In genomic region chr12:110502449-110502738, GRCh38 we compare ENCODE assay signal across 8 cellular contexts. TPM values are rescaled to one million over a fixed set of nuclear protein-coding genes. Genes with fewer than 3 reads are reported as not detected.
DNase-seq lines count a peak whose midpoint lies in the region; ATAC-seq and TF ChIP-seq lines count a peak whose summit lies in the region.

No MANE protein-coding gene starts in this region.

- ATAC-seq in HG03175 (IDR thresholded peaks at IDR 0.05; ENCODE audit: unreplicated experiment) (peak; percentile 11), GM18517 (IDR thresholded peaks at IDR 0.05; ENCODE audit: unreplicated experiment) (no peak), HG03469 (IDR thresholded peaks at IDR 0.05; ENCODE audit: unreplicated experiment) (no peak)

- H3K27me3 ChIP-seq in CD4-positive, alpha-beta memory T cell (ENCODE audit: insufficient read depth, low read length): no peaks in the 10 kb centered on the region

- H3K4me3 ChIP-seq in CD4-positive, alpha-beta memory T cell (ENCODE audit: low read length in 2 of 2): peak overlapping the region; percentile 37
- peak overlapping the region; percentile 87 for H3K4me3 ChIP-seq in astrocyte of the cerebellum (ENCODE audit: low read depth, low read length)

- no peaks in the 10 kb centered on the region for H3K36me3 ChIP-seq in CD4-positive, alpha-beta memory T cell (ENCODE audit: insufficient read depth, low read length)

- peak overlapping the region; percentile 94 for H3K27ac ChIP-seq in CD4-positive, alpha-beta memory T cell (ENCODE audit: low read depth, low read length)

- peak overlapping the region; percentile 96 to 99 (median 98) for H3K4me3 Mint-ChIP-seq in CD4-positive, alpha-beta memory T cell
- H3K4me3 Mint-ChIP-seq in mesothelial cell of epicardium: peak overlapping the region; percentile 98

- no peak for TF ChIP-seq CTCF in astrocyte of the cerebellum (IDR thresholded peaks at IDR 0.05; ENCODE audit: low read depth, low read length, missing control alignments)
- no peak for TF ChIP-seq CTCF in mesothelial cell of epicardium (IDR thresholded peaks at IDR 0.05; ENCODE audit: unreplicated experiment)

- POLR2A ChIA-PET in CD4-positive, alpha-beta memory T cell (lab: Charles Lee; ENCODE audit: partially characterized antibody): interaction anchor here (0.6 to 5.0 kb wide), 20 partner anchors 10 to 498 kb away, joined by 3 to 74 read pairs (median 4); partner anchors contain the start of genes ARPC3, ATP2A2, FAM216A and GPN3

- DNase-seq in CD4-positive, alpha-beta memory T cell: no peak
- DNase-seq in astrocyte of the cerebellum (ENCODE audit: low read depth) (no peak), mesothelial cell of epicardium (ENCODE audit: low spot score in 2 of 2, unreplicated experiment in 2 of 2) (no peak), DMS79 (lab: John Stamatoyannopoulos, UW) (no peak)
- no peak for DNase-seq in stimulated activated CD8-positive, alpha-beta memory T cell treated with anti-CD3 and anti-CD28 coated beads, Interleukin-4, amount 100 ng/mL, for 48 hours

- peaks cover 20 to 44% (median 30%) of the 10 kb centered on the region in 4 donors for H3K4me1 Mint-ChIP-seq in CD4-positive, alpha-beta memory T cell
- peaks cover 31% of the 10 kb centered on the region for H3K4me1 Mint-ChIP-seq in mesothelial cell of epicardium

- H3K27me3 Mint-ChIP-seq in CD4-positive, alpha-beta memory T cell: no peaks in the 10 kb centered on the region
- H3K27me3 Mint-ChIP-seq in mesothelial cell of epicardium (ENCODE audit: low read depth): no peaks in the 10 kb centered on the region

- H3K36me3 Mint-ChIP-seq in CD4-positive, alpha-beta memory T cell: peaks cover 0 to 12% of the 10 kb centered on the region in 2 donors
- H3K36me3 Mint-ChIP-seq in mesothelial cell of epicardium: peaks cover 2% of the 10 kb centered on the region

- peak overlapping the region; percentile 95 to 99 (median 97) for H3K27ac Mint-ChIP-seq in CD4-positive, alpha-beta memory T cell
- peak overlapping the region; percentile 97 for H3K27ac Mint-ChIP-seq in mesothelial cell of epicardium

- CTCF ChIA-PET in CD4-positive, alpha-beta memory T cell (lab: Charles Lee; ENCODE audit: partially characterized antibody): interaction anchor here (1.0 to 7.2 kb wide), 4 partner anchors 11 to 99 kb away, joined by 4 to 43 read pairs (median 11); partner anchors contain the start of genes ARPC3, FAM216A and GPN3

- intact Hi-C loops in CD4-positive, alpha-beta memory T cell (cut with micrococcal nuclease): loop anchor here (1.0 to 5.0 kb wide), 8 partner anchors 9 to 385 kb away; partner anchors contain the start of genes ARPC3, ATP2A2, FAM216A and GPN3

- H3K9me3 ChIP-seq in CD4-positive, alpha-beta memory T cell (ENCODE audit: control insufficient read depth in 1 of 2, low read length in 2 of 2): no peaks in the 10 kb centered on the region

- peaks cover 0 to 2% (median 0%) of the 10 kb centered on the region in 8 donors for H3K9me3 Mint-ChIP-seq in CD4-positive, alpha-beta memory T cell
- H3K9me3 Mint-ChIP-seq in mesothelial cell of epicardium: peaks cover 6% of the 10 kb centered on the region

- H3K4me1 ChIP-seq in CD4-positive, alpha-beta memory T cell (ENCODE audit: insufficient read depth, low read length): peaks cover 35% of the 10 kb centered on the region

- in situ Hi-C loops in astrocyte of the cerebellum (cut with HindIII; ENCODE audit: low sequenced_read_pairs): loop anchor here (5.0 kb wide), 1 partner anchor 35 kb away; no protein-coding TSS in a partner anchor

RNA-seq across cellular contexts. Expression of gene RAD9B, which starts 0.3 kb away (rescaled TPM):
- 1 to 10 TPM; 1.1 to 2.1 TPM for total RNA-seq in CD4-positive, alpha-beta memory T cell
- under 1 TPM; 0.19 to 0.64 TPM for polyA plus RNA-seq in CD4-positive, alpha-beta memory T cell
- total RNA-seq in mesothelial cell of epicardium: 0.51 to 0.73 TPM (median 0.54 TPM) in 3 replicates

RNA-seq across cellular contexts. Expression of gene VPS29, which starts 0.5 kb away (rescaled TPM):
- total RNA-seq in CD4-positive, alpha-beta memory T cell: 100 to 1,000 TPM; 117 to 121 TPM
- 100 to 1,000 TPM; 164 to 237 TPM for polyA plus RNA-seq in CD4-positive, alpha-beta memory T cell
- 71.3 to 77.0 TPM (median 74.2 TPM) in 3 replicates for total RNA-seq in mesothelial cell of epicardium

RNA-seq across cellular contexts. Expression of gene FAM216A, which starts 33.7 kb away (rescaled TPM):
- total RNA-seq in CD4-positive, alpha-beta memory T cell: 10 to 100 TPM; 16.4 to 16.9 TPM
- polyA plus RNA-seq in CD4-positive, alpha-beta memory T cell: 1 to 10 TPM; 7.5 to 8.9 TPM
- 9.9 to 11.6 TPM (median 10.3 TPM) in 3 replicates for total RNA-seq in mesothelial cell of epicardium

RNA-seq across cellular contexts. Expression of gene GPN3, which starts 34.3 kb away (rescaled TPM):
- total RNA-seq in CD4-positive, alpha-beta memory T cell: 10 to 100 TPM; 12.5 to 16.6 TPM
- 10 to 100 TPM; 29.1 to 43.4 TPM for polyA plus RNA-seq in CD4-positive, alpha-beta memory T cell
- 12.7 to 14.5 TPM (median 13.9 TPM) in 3 replicates for total RNA-seq in mesothelial cell of epicardium

RNA-seq across cellular contexts. Expression of gene ARPC3, which starts 52.3 kb away (rescaled TPM):
- total RNA-seq in CD4-positive, alpha-beta memory T cell: 100 to 1,000 TPM; 191 to 203 TPM
- 100 to 1,000 TPM; 681 to 809 TPM for polyA plus RNA-seq in CD4-positive, alpha-beta memory T cell
- 144 to 149 TPM (median 146 TPM) in 3 replicates for total RNA-seq in mesothelial cell of epicardium
